9 cellular contexts compared by ENCODE assay signal in the genomic region with DNA sequence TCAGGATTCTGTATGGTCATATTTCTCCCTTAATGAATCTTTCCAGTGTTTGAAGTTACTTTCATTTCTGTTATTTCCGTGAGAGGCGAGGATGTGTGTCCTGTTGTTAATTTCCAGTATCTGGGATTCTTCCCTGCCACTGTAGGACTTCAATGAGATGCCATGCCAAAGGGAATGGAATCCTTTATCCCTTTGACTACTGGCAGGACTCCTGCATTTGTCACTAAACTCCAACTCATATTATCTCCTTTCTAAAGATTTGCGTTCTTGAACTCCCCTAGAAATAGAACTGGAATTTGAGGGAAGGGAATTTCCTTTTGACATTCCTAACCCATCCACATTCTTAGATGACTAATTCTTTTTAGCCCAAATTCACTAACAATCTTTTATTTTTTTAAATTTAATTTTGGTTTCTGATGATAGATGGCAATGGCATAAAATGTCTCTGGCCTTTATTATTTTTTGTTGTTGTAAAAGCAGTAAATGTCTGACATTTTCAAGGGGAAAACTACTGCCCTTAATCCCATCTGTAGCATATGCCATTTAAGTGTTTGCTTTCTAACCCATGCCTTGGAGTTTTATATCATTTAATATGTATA.
DNase-seq lines count a peak whose midpoint lies in the region; ATAC-seq and TF ChIP-seq lines count a peak whose summit lies in the region.
"Had no signal": no experiment of that assay in that cellular context is flagged by ENCODE, and none has a peak within 500 bp of the region (broad histone marks: within the 10 kb centered on the region; RNA-seq: fewer than 3 reads in every experiment).

No MANE protein-coding gene starts in this region.

- peak overlapping the region in 5 of 8 donors; percentile 3 to 50 (median 35) for H3K4me3 Mint-ChIP-seq in CD4-positive, alpha-beta memory T cell

- H3K36me3 Mint-ChIP-seq in CD4-positive, alpha-beta memory T cell: peaks cover 64 to 88% of the 10 kb centered on the region in 2 donors

- no peak for ATAC-seq in GM21360 (IDR thresholded peaks at IDR 0.05; ENCODE audit: unreplicated experiment)

- peaks cover 14% of the 10 kb centered on the region for H3K4me1 ChIP-seq in CD4-positive, alpha-beta memory T cell (ENCODE audit: insufficient read depth, low read length)
- peaks cover 0 to 7% (median 5%) of the 10 kb centered on the region in 4 donors for H3K4me1 ChIP-seq in Peyer's patch
- H3K4me1 ChIP-seq in prostate gland (replicated peaks): peaks cover 3% of the 10 kb centered on the region

- H3K27me3 Mint-ChIP-seq in CD4-positive, alpha-beta memory T cell: no peaks in the 10 kb centered on the region

- no peak for DNase-seq in CD4-positive, alpha-beta memory T cell
- no peak for DNase-seq in Peyer's patch
- DNase-seq in fibroblast of pulmonary artery (ENCODE audit: low read depth): peak; percentile 62
- no peak for DNase-seq in prostate gland (ENCODE audit: low spot score)
- no peak for DNase-seq in T-helper 9 cell
- DNase-seq in NK-92 (lab: John Stamatoyannopoulos, UW; ENCODE audit: unreplicated experiment): no peak
- DNase-seq in amniotic stem cell (lab: John Stamatoyannopoulos, UW): no peak
- DNase-seq: NK-92 treated with Interleukin-12 subunit alpha and Interleukin-12 subunit beta, amount 100 ng/mL, for 24 hours had no signal

- H3K9me3 ChIP-seq in CD4-positive, alpha-beta memory T cell (ENCODE audit: control insufficient read depth in 1 of 2, low read length in 2 of 2): no peaks in the 10 kb centered on the region
- no peaks in the 10 kb centered on the region for H3K9me3 ChIP-seq in Peyer's patch
- no peaks in the 10 kb centered on the region for H3K9me3 ChIP-seq in prostate gland

- no peak for TF ChIP-seq POLR2A in Peyer's patch (IDR thresholded peaks at IDR 0.05)
- no peak for TF ChIP-seq POLR2A in prostate gland (IDR thresholded peaks at IDR 0.05)

- H3K9me3 Mint-ChIP-seq in CD4-positive, alpha-beta memory T cell: no peaks in the 10 kb centered on the region

- H3K27me3 ChIP-seq in CD4-positive, alpha-beta memory T cell (ENCODE audit: insufficient read depth, low read length): no peaks in the 10 kb centered on the region
- H3K27me3 ChIP-seq in Peyer's patch (no peaks in the 10 kb centered on the region), prostate gland (replicated peaks; ENCODE audit: insufficient read depth) (no peaks in the 10 kb centered on the region)

- H3K36me3 ChIP-seq in CD4-positive, alpha-beta memory T cell (ENCODE audit: insufficient read depth, low read length): peaks cover 49% of the 10 kb centered on the region
- peaks cover 0 to 73% (median 0%) of the 10 kb centered on the region in 3 donors for H3K36me3 ChIP-seq in Peyer's patch
- peaks cover 5 to 10% of the 10 kb centered on the region in 2 donors for H3K36me3 ChIP-seq in prostate gland

- TF ChIP-seq CTCF in Peyer's patch (IDR thresholded peaks at IDR 0.05) (no peak), fibroblast of pulmonary artery (IDR thresholded peaks at IDR 0.05; ENCODE audit: low read length, missing control alignments) (no peak), prostate gland (IDR thresholded peaks at IDR 0.05) (no peak)

- no peak overlapping the region for H3K27ac ChIP-seq in CD4-positive, alpha-beta memory T cell (ENCODE audit: low read depth, low read length)
- H3K27ac ChIP-seq in Peyer's patch (peak overlapping the region; percentile 35 to 71 (median 58)), prostate gland (peak overlapping the region; percentile 43 to 56)

- intact Hi-C loops in CD4-positive, alpha-beta memory T cell (cut with micrococcal nuclease): loop anchor here (2.0 kb wide), 2 partner anchors 61 to 113 kb away; no protein-coding TSS in a partner anchor
- intact Hi-C loops in prostate gland (cut with DNase I): loop anchor here (5.0 to 10.0 kb wide), 2 partner anchors 78 to 181 kb away; partner anchors contain the start of gene SPTBN1

- no peak overlapping the region for H3K4me3 ChIP-seq in CD4-positive, alpha-beta memory T cell (ENCODE audit: low read length in 2 of 2)
- H3K4me3 ChIP-seq in Peyer's patch (no peak overlapping the region), fibroblast of pulmonary artery (replicated peaks; ENCODE audit: low read depth, low read length) (peak overlapping the region; percentile 16), prostate gland (no peak overlapping the region)

- peak overlapping the region in 5 of 7 donors; percentile 23 to 76 (median 33) for H3K27ac Mint-ChIP-seq in CD4-positive, alpha-beta memory T cell

- POLR2A ChIA-PET in CD4-positive, alpha-beta memory T cell (lab: Charles Lee; ENCODE audit: partially characterized antibody): interaction anchor here (0.8 to 1.9 kb wide), 2 partner anchors 77 to 522 kb away, joined by 4 to 10 read pairs; no protein-coding TSS in a partner anchor

- WGBS in prostate gland: 67% methylated on average over 3 of the region's 3 CpGs

- CTCF ChIA-PET in CD4-positive, alpha-beta memory T cell (lab: Charles Lee; ENCODE audit: partially characterized antibody): no interaction called here

- H3K4me1 Mint-ChIP-seq in CD4-positive, alpha-beta memory T cell: peaks cover 21 to 55% (median 26%) of the 10 kb centered on the region in 4 donors
